8 cellular contexts compared by ENCODE assay signal in genomic region chr1:40060351-40060750, GRCh38. TPM values are rescaled to one million over a fixed set of nuclear protein-coding genes. Genes with fewer than 3 reads are reported as not detected.
A peak's percentile ranks its signal among the peaks of the same experiment; 100 is the strongest.
DNase-seq lines count a peak whose midpoint lies in the region; ATAC-seq, FAIRE-seq and TF ChIP-seq lines count a peak whose summit lies in the region.
"Had no signal": no experiment of that assay in that cellular context is flagged by ENCODE, and none has a peak within 500 bp of the region (broad histone marks: within the 10 kb centered on the region; RNA-seq: fewer than 3 reads in every experiment).

No MANE protein-coding gene starts in this region.

- CTCF ChIA-PET in PC-3 (lab: Charles Lee): no interaction called here

- H3K27ac ChIP-seq in PC-3 (ENCODE audit: low read length): peak overlapping the region; percentile 66; the same call in 1 of the 2 replicates

- H3K9ac ChIP-seq in PC-3 (ENCODE audit: low read length): no peak overlapping the region

- H3K9me3 ChIP-seq in PC-3 (ENCODE audit: low read length): no peaks in the 10 kb centered on the region

- FAIRE-seq in GM12891 (lab: Jason Lieb, UNC) (peak; percentile 81), D721Med (lab: Jason Lieb, UNC) (no peak)

- peaks cover 49% of the 10 kb centered on the region for H3K36me3 ChIP-seq in PC-3 (ENCODE audit: low read depth, low read length)

- no peak overlapping the region for H3K4me3 ChIP-seq in PC-3 (ENCODE audit: low read length)

- peak overlapping the region; percentile 77 for H3K27ac Mint-ChIP-seq in endothelial cell (ENCODE audit: unreplicated experiment)
- H3K27ac Mint-ChIP-seq in stimulated activated effector memory CD8-positive, alpha-beta T cell treated with anti-CD3 and anti-CD28 coated beads, Interleukin-12 subunit alpha, Interleukin-12 subunit beta, amount 100 ng/mL, for 72 hours: peak overlapping the region; percentile 61

- H4K20me1 ChIP-seq in PC-3 (ENCODE audit: low read length): peaks cover 43% of the 10 kb centered on the region

- no TSS peak for BruUV-seq in PC-3 (replicated peaks; lab: Mats Ljungman, UMichigan)

- DNase-seq in GM12891 (ENCODE audit: insufficient read length, low spot score) (no peak), PC-3 (no peak), endothelial cell (ENCODE audit: low spot score) (no peak), D721Med (ENCODE audit: insufficient read length, low spot score) (no peak)
- no peak for DNase-seq in stimulated activated effector memory CD8-positive, alpha-beta T cell treated with anti-CD3 and anti-CD28 coated beads, Interleukin-12 subunit alpha, Interleukin-12 subunit beta, amount 100 ng/mL, for 72 hours (ENCODE audit: low spot score in 2 of 2)
- no peak for DNase-seq in central memory CD4-positive, alpha-beta T cell
- DNase-seq: SHP77 treated with DMSO at 0.1 percent for 48 hours had no signal

- no peaks in the 10 kb centered on the region for H3K9me2 ChIP-seq in PC-3 (replicated peaks; ENCODE audit: low read length)

- H3K79me2 ChIP-seq in PC-3 (ENCODE audit: low read length): peaks cover 30% of the 10 kb centered on the region

- TF ChIP-seq CTCF in PC-3 (conservative IDR thresholded peaks at IDR 0.05; ENCODE audit: low read depth, low read length) (no peak), endothelial cell (IDR thresholded peaks at IDR 0.05; ENCODE audit: unreplicated experiment) (no peak), D721Med (IDR thresholded peaks at IDR 0.05; ENCODE audit: insufficient read depth, missing control alignments) (no peak)

- no peak for ATAC-seq in PC-3
- no peak for ATAC-seq in stimulated activated effector memory CD8-positive, alpha-beta T cell treated with anti-CD3 and anti-CD28 coated beads, Interleukin-12 subunit alpha, Interleukin-12 subunit beta, amount 100 ng/mL, for 72 hours
- no peak for ATAC-seq in HG02852 (IDR thresholded peaks at IDR 0.05; ENCODE audit: unreplicated experiment)

- peaks cover 28% of the 10 kb centered on the region for H3K4me1 ChIP-seq in PC-3 (ENCODE audit: insufficient read depth, low read length)

- H3K36me3 Mint-ChIP-seq in endothelial cell (ENCODE audit: low read depth, unreplicated experiment): peaks cover 28% of the 10 kb centered on the region
- H3K36me3 Mint-ChIP-seq in stimulated activated effector memory CD8-positive, alpha-beta T cell treated with anti-CD3 and anti-CD28 coated beads, Interleukin-12 subunit alpha, Interleukin-12 subunit beta, amount 100 ng/mL, for 72 hours: peaks cover 94% of the 10 kb centered on the region

- TF ChIP-seq POLR2A in GM12891 (IDR thresholded peaks at IDR 0.05; ENCODE audit: low read depth, low read length): no peak

- H2AFZ ChIP-seq in PC-3 (ENCODE audit: low read length): no peak overlapping the region

- H3K27me3 ChIP-seq in PC-3 (ENCODE audit: low read length): no peaks in the 10 kb centered on the region

- peaks cover 3% of the 10 kb centered on the region for H3K27me3 Mint-ChIP-seq in endothelial cell (ENCODE audit: unreplicated experiment)

- H3K4me2 ChIP-seq in PC-3 (ENCODE audit: low read length): no peak overlapping the region

- no peaks in the 10 kb centered on the region for H3K9me3 Mint-ChIP-seq in endothelial cell (ENCODE audit: unreplicated experiment)
- H3K9me3 Mint-ChIP-seq in stimulated activated effector memory CD8-positive, alpha-beta T cell treated with anti-CD3 and anti-CD28 coated beads, Interleukin-12 subunit alpha, Interleukin-12 subunit beta, amount 100 ng/mL, for 72 hours: no peaks in the 10 kb centered on the region

- intact Hi-C loops in PC-3 (cut with micrococcal nuclease): no loop called here

- POLR2A ChIA-PET in PC-3 (lab: Charles Lee; ENCODE audit: unreplicated experiment): no interaction called here

- H3K4me3 Mint-ChIP-seq in endothelial cell (ENCODE audit: unreplicated experiment): no peak overlapping the region
- H3K4me3 Mint-ChIP-seq in stimulated activated effector memory CD8-positive, alpha-beta T cell treated with anti-CD3 and anti-CD28 coated beads, Interleukin-12 subunit alpha, Interleukin-12 subunit beta, amount 100 ng/mL, for 72 hours: peak overlapping the region; percentile 59

- no peaks in the 10 kb centered on the region for H3F3A ChIP-seq in PC-3 (ENCODE audit: low read length, unreplicated experiment)

- H3K4me1 Mint-ChIP-seq in endothelial cell (ENCODE audit: unreplicated experiment): peaks cover 79% of the 10 kb centered on the region
- H3K4me1 Mint-ChIP-seq in stimulated activated effector memory CD8-positive, alpha-beta T cell treated with anti-CD3 and anti-CD28 coated beads, Interleukin-12 subunit alpha, Interleukin-12 subunit beta, amount 100 ng/mL, for 72 hours: peaks cover 87% of the 10 kb centered on the region

TF ChIP-seq in GM12891, 5 proteins besides CTCF, POLR2A, EP300 and RAD21:
- no peak for TF ChIP-seq SPI1 (IDR thresholded peaks at IDR 0.05; ENCODE audit: low read depth, low read length)
- no peak for TF ChIP-seq POU2F2 (IDR thresholded peaks at IDR 0.05; ENCODE audit: low read depth, low read length)
- no peak for TF ChIP-seq TAF1 (IDR thresholded peaks at IDR 0.05; ENCODE audit: low read depth, low read length)
- no peak for TF ChIP-seq PAX5 (IDR thresholded peaks at IDR 0.05; ENCODE audit: insufficient read depth, low read length, severe bottlenecking)
- TF ChIP-seq POLR2AphosphoS5 (IDR thresholded peaks at IDR 0.05; ENCODE audit: low read depth, low read length): no peak

RNA-seq across cellular contexts. Expression of gene CAP1, which starts 19.8 kb away (rescaled TPM):
- 324 TPM for polyA plus RNA-seq in GM12891 (2012; ENCODE audit: low read depth, missing spikeins)
- total RNA-seq in PC-3 (2014; rRNA removed) (214 and 243 TPM in 2 replicates), endothelial cell (ENCODE audit: unreplicated experiment) (378 TPM)

RNA-seq across cellular contexts. Expression of gene PPT1, which starts 36.7 kb away (rescaled TPM):
- 40.7 TPM for polyA plus RNA-seq in GM12891 (2012; ENCODE audit: low read depth, missing spikeins)
- 63.9 and 72.9 TPM in 2 replicates for total RNA-seq in PC-3 (2014; rRNA removed)
- 52.7 TPM for total RNA-seq in endothelial cell (ENCODE audit: unreplicated experiment)
